1 cellular context compared by ENCODE assay signal in genomic region chr10:75401569-75402485, GRCh38.
TF ChIP-seq lines count a peak whose summit lies in the region.

Gene ZNF503 (minus strand): TSS chr10:75401764. CDS start chr10:75401419, 345 bp downstream.

TF ChIP-seq in HEK293, 187 proteins besides CTCF, POLR2A, EP300 and RAD21 (continued from another document and continues in another):
- TF ChIP-seq PATZ1 (tag by site-specific recombination; IDR thresholded peaks at IDR 0.05) (peak; percentile 86), ZNF529 (tag by site-specific recombination; IDR thresholded peaks at IDR 0.05; ENCODE audit: insufficient replicate concordance) (no peak), ZNF398 (tag by site-specific recombination; IDR thresholded peaks at IDR 0.05) (no peak), ZNF335 (tag by site-specific recombination; conservative IDR thresholded peaks at IDR 0.05) (peak; percentile 74), KLF10 (tag by site-specific recombination; IDR thresholded peaks at IDR 0.05) (peak; percentile 53), ZNF76 (tag by site-specific recombination; IDR thresholded peaks at IDR 0.05; ENCODE audit: borderline replicate concordance, low read depth) (peak; percentile 30; the same call in 1 of the 2 replicates), ZNF707 (tag by site-specific recombination; IDR thresholded peaks at IDR 0.05) (no peak), ZNF629 (tag by site-specific recombination; IDR thresholded peaks at IDR 0.05) (peak; percentile 61), ZBTB6 (tag by site-specific recombination; IDR thresholded peaks at IDR 0.05) (no peak), ZNF184 (tag by site-specific recombination; IDR thresholded peaks at IDR 0.05) (peak; percentile 67), ZBTB21 (tag by site-specific recombination; IDR thresholded peaks at IDR 0.05) (no peak), MEIS1 (CRISPR knock-in tag; IDR thresholded peaks at IDR 0.05; ENCODE audit: borderline replicate concordance) (no peak), ZNF37A (tag by site-specific recombination; IDR thresholded peaks at IDR 0.05) (no peak), ZNF324 (tag by site-specific recombination; IDR thresholded peaks at IDR 0.05) (no peak; the same call in none of the 2 replicates), ZNF747 (tag by site-specific recombination; IDR thresholded peaks at IDR 0.05) (no peak), ZNF785 (tag by site-specific recombination; IDR thresholded peaks at IDR 0.05) (0 out of 2 replicates have a peak, but pooled peaks have one; percentile 34), ZNF354C (tag by site-specific recombination; IDR thresholded peaks at IDR 0.05; ENCODE audit: borderline replicate concordance, low read depth) (no peak), HOXD13 (CRISPR knock-in tag; IDR thresholded peaks at IDR 0.05; ENCODE audit: borderline replicate concordance) (peak; percentile 21; the same call in 1 of the 2 replicates), ZNF302 (tag by site-specific recombination; IDR thresholded peaks at IDR 0.05; ENCODE audit: low read depth) (no peak), ZNF391 (tag by site-specific recombination; IDR thresholded peaks at IDR 0.05; ENCODE audit: borderline replicate concordance, low read depth) (no peak), ZNF639 (tag by site-specific recombination; IDR thresholded peaks at IDR 0.05) (peak; percentile 63), ZNF768 (tag by site-specific recombination; IDR thresholded peaks at IDR 0.05) (no peak), GLIS1 (tag by site-specific recombination; IDR thresholded peaks at IDR 0.05) (peak; percentile 77), ZSCAN16 (tag by site-specific recombination; IDR thresholded peaks at IDR 0.05) (no peak), SP3 (tag by site-specific recombination; IDR thresholded peaks at IDR 0.05) (peak; percentile 75), FEZF1 (tag by site-specific recombination; IDR thresholded peaks at IDR 0.05) (no peak), ZNF623 (tag by site-specific recombination; IDR thresholded peaks at IDR 0.05) (no peak; the same call in 1 of the 2 replicates), ZNF660 (tag by site-specific recombination; IDR thresholded peaks at IDR 0.05) (peak; percentile 93), ZBTB48 (tag by site-specific recombination; IDR thresholded peaks at IDR 0.05) (no peak), PRDM4 (tag by site-specific recombination; IDR thresholded peaks at IDR 0.05) (peak; percentile 65), ZNF677 (tag by site-specific recombination; IDR thresholded peaks at IDR 0.05) (0 out of 2 replicates have a peak, but pooled peaks have one; percentile 12), ZNF423 (tag by site-specific recombination; IDR thresholded peaks at IDR 0.05) (no peak), ZBTB8A (tag by site-specific recombination; IDR thresholded peaks at IDR 0.05) (0 out of 2 replicates have a peak, but pooled peaks have one; percentile 6), GLI2 (tag by site-specific recombination; IDR thresholded peaks at IDR 0.05; ENCODE audit: borderline replicate concordance, low read depth) (0 out of 2 replicates have a peak, but pooled peaks have one; percentile 23), ZNF776 (tag by site-specific recombination; IDR thresholded peaks at IDR 0.05; ENCODE audit: borderline replicate concordance) (no peak), HIC1 (tag by site-specific recombination; IDR thresholded peaks at IDR 0.05) (peak; percentile 93), ZNF362 (tag by site-specific recombination; IDR thresholded peaks at IDR 0.05) (no peak), ZNF311 (tag by site-specific recombination; IDR thresholded peaks at IDR 0.05; ENCODE audit: borderline replicate concordance) (no peak), ZNF426 (tag by site-specific recombination; IDR thresholded peaks at IDR 0.05) (no peak), BCL11B (tag by site-specific recombination; IDR thresholded peaks at IDR 0.05; ENCODE audit: low read depth) (peak; percentile 84; the same call in 1 of the 2 replicates), KLF9 (tag by site-specific recombination; IDR thresholded peaks at IDR 0.05; ENCODE audit: low read depth) (peak; percentile 16; the same call in 1 of the 2 replicates), ZNF658 (tag by site-specific recombination; IDR thresholded peaks at IDR 0.05) (no peak), ZNF169 (tag by site-specific recombination; IDR thresholded peaks at IDR 0.05) (no peak), MYNN (tag by site-specific recombination; IDR thresholded peaks at IDR 0.05; ENCODE audit: borderline replicate concordance) (no peak), ZNF837 (tag by site-specific recombination; IDR thresholded peaks at IDR 0.05) (no peak)
- TF ChIP-seq, protein P1, sequence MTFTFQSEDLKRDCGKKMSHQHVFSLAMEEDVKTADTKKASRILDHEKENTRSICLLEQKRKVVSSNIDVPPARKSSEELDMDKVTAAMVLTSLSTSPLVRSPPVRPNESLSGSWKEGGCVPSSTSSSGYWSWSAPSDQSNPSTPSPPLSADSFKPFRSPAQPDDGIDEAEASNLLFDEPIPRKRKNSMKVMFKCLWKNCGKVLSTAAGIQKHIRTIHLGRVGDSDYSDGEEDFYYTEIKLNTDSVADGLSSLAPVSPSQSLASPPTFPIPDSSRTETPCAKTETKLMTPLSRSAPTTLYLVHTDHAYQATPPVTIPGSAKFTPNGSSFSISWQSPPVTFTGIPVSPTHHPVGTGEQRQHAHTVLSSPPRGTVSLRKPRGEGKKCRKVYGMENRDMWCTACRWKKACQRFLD (tag by site-specific recombination; IDR thresholded peaks at IDR 0.05): no peak
- TF ChIP-seq, protein P2, sequence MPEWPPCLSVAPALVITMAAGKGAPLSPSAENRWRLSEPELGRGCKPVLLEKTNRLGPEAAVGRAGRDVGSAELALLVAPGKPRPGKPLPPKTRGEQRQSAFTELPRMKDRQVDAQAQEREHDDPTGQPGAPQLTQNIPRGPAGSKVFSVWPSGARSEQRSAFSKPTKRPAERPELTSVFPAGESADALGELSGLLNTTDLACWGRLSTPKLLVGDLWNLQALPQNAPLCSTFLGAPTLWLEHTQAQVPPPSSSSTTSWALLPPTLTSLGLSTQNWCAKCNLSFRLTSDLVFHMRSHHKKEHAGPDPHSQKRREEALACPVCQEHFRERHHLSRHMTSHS (tag by site-specific recombination; IDR thresholded peaks at IDR 0.05): no peak
- TF ChIP-seq, protein P3, sequence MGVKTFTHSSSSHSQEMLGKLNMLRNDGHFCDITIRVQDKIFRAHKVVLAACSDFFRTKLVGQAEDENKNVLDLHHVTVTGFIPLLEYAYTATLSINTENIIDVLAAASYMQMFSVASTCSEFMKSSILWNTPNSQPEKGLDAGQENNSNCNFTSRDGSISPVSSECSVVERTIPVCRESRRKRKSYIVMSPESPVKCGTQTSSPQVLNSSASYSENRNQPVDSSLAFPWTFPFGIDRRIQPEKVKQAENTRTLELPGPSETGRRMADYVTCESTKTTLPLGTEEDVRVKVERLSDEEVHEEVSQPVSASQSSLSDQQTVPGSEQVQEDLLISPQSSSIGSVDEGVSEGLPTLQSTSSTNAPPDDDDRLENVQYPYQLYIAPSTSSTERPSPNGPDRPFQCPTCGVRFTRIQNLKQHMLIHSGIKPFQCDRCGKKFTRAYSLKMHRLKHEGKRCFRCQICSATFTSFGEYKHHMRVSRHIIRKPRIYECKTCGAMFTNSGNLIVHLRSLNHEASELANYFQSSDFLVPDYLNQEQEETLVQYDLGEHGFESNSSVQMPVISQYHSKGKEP (tag by site-specific recombination; IDR thresholded peaks at IDR 0.05): no peak; the same call in 1 of the 2 replicates
- TF ChIP-seq, protein P4, sequence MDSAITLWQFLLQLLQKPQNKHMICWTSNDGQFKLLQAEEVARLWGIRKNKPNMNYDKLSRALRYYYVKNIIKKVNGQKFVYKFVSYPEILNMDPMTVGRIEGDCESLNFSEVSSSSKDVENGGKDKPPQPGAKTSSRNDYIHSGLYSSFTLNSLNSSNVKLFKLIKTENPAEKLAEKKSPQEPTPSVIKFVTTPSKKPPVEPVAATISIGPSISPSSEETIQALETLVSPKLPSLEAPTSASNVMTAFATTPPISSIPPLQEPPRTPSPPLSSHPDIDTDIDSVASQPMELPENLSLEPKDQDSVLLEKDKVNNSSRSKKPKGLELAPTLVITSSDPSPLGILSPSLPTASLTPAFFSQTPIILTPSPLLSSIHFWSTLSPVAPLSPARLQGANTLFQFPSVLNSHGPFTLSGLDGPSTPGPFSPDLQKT (IDR thresholded peaks at IDR 0.05; ENCODE audit: borderline replicate concordance, low read depth, low read length): no peak
